Comparison of ENCODE assay signal across 9 cellular contexts in the genomic region with DNA sequence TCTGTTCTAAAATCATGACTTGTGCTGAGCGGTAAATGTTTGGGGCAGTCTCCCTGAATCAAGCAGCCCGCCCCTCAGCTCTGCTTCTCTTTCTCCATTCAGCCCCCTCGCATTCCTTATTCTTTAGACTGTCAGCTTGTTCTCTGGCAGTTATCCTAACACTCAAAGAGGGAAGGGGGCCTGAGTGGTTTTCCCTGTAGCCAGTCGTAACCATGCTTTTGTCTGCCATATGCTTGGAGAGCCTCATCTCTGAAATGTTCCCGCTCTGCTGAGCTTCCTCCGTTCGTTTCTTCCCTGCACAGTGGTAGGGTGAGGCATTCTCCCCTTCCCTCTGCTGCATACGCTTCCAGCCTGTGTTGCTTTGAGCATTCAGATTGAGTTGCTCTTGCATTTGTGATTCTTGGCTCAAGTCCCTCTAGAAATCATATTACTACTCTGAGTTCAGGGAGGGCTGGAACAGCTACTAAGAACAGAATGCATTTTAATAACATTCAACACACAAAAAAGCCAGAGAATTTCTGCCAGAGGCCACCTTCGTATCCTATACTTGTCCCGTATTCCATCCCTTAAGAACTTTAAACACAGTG.
DNase-seq lines count a peak whose midpoint lies in the region; ATAC-seq and TF ChIP-seq lines count a peak whose summit lies in the region.
"Had no signal": no experiment of that assay in that cellular context is flagged by ENCODE, and none has a peak within 500 bp of the region (broad histone marks: within the 10 kb centered on the region; RNA-seq: fewer than 3 reads in every experiment).

No MANE protein-coding gene starts in this region.

- H3K9me3 ChIP-seq in Panc1 (ENCODE audit: control insufficient read depth, insufficient read depth, low read depth, low read length) = no peaks in the 10 kb centered on the region

- CTCF ChIA-PET in Panc1 (lab: Charles Lee) = interaction anchor here (0.5 kb wide), 1 partner anchor 18 kb away, joined by 6 read pairs; no protein-coding TSS in a partner anchor

- in situ Hi-C loops in Panc1 (cut with HindIII; ENCODE audit: low pct_unique_long_range_greater_than_20kb, low sequenced_read_pairs) = no loop called here

- H3K27me3 ChIP-seq in Panc1 (ENCODE audit: control insufficient read depth, insufficient read depth, low read length) = no peaks in the 10 kb centered on the region

- TF ChIP-seq CTCF in Panc1 (IDR thresholded peaks at IDR 0.05) = no peak
- no peak for TF ChIP-seq CTCF in fibroblast of pulmonary artery (IDR thresholded peaks at IDR 0.05; ENCODE audit: low read length, missing control alignments)
- no peak for TF ChIP-seq CTCF in retinal pigment epithelial cell (conservative IDR thresholded peaks at IDR 0.05; ENCODE audit: low read depth, low read length)

- peak overlapping the region in 1 of 2 experiments; percentile 27; a peak in 2 of 4 replicates for H3K4me3 ChIP-seq in Panc1 (ENCODE audit: low read depth in 2 of 2, low read length in 2 of 2)
- H3K4me3 ChIP-seq in fibroblast of pulmonary artery (replicated peaks; ENCODE audit: low read depth, low read length) = peak overlapping the region; percentile 27
- H3K4me3 ChIP-seq in retinal pigment epithelial cell (ENCODE audit: low read length) = no peak overlapping the region

- H3K27ac ChIP-seq in Panc1 (ENCODE audit: low read length) = peak overlapping the region; percentile 77

- intact Hi-C loops in Panc1 (cut with micrococcal nuclease; ENCODE audit: unreplicated experiment) = no loop called here

- ATAC-seq in Panc1 (peak; percentile 90), HG03280 (IDR thresholded peaks at IDR 0.05; ENCODE audit: unreplicated experiment) (no peak), HG03196 (IDR thresholded peaks at IDR 0.05; ENCODE audit: unreplicated experiment) (no peak)

- no TSS peak for BruUV-seq in Panc1 (replicated peaks; lab: Mats Ljungman, UMichigan)

- no peaks in the 10 kb centered on the region for H3K36me3 ChIP-seq in Panc1 (ENCODE audit: control insufficient read depth, insufficient read depth, low read length)

- POLR2A ChIA-PET in Panc1 (lab: Charles Lee) = no interaction called here

- DNase-seq in H4 (ENCODE audit: low spot score) (peak; percentile 86), Panc1 (ENCODE audit: low read depth, low spot score) (peak; percentile 75), fibroblast of pulmonary artery (ENCODE audit: low read depth) (peak; percentile 85), retinal pigment epithelial cell (ENCODE audit: low read depth) (peak; percentile 62), DMS53 (lab: John Stamatoyannopoulos, UW) (no peak), SKM-1 (lab: John Stamatoyannopoulos, UW; ENCODE audit: unreplicated experiment) (no peak)
- DNase-seq: activated B cell treated with CpG ODN at 0.5 μM for 24 hours had no signal

- peaks cover 31% of the 10 kb centered on the region for H3K4me1 ChIP-seq in Panc1 (ENCODE audit: control insufficient read depth, insufficient read depth, low read length)

Comparison
In these comparisons a context has a peak if more than half of its experiments do, and no peak if none do; other contexts are left out.
1. DNase-seq: peak in H4 (single experiment), Panc1 (single experiment), fibroblast of pulmonary artery (single experiment) and retinal pigment epithelial cell (single experiment); none in DMS53 (single experiment) and SKM-1 (single experiment).